ENCODE assay signal across 8 cellular contexts in genomic region chr1:161227196-161227871, GRCh38. TPM values are rescaled to one million over a fixed set of nuclear protein-coding genes. Genes with fewer than 3 reads are reported as not detected.
DNase-seq lines count a peak whose midpoint lies in the region; ATAC-seq and TF ChIP-seq lines count a peak whose summit lies in the region.

No MANE protein-coding gene starts in this region.

- no peaks in the 10 kb centered on the region for H3K4me1 ChIP-seq in aorta (ENCODE audit: control insufficient read depth in 1 of 2, insufficient read depth in 2 of 2, low read length in 2 of 2)

- H3K4me3 ChIP-seq in astrocyte of the cerebellum (ENCODE audit: low read depth, low read length) (peak overlapping the region; percentile 88), retinal pigment epithelial cell (ENCODE audit: low read length) (peak overlapping the region; percentile 5), aorta (ENCODE audit: low read length in 2 of 2) (no peak overlapping the region)

- intact Hi-C loops in aorta (cut with DNase I): loop anchor here (2.0 to 5.0 kb wide), 4 partner anchors 85 to 155 kb away; partner anchors contain the start of genes CFAP126 (in 2 of the 2) and SDHC (in 2 of the 2)

- H3K36me3 ChIP-seq in aorta (ENCODE audit: control insufficient read depth in 1 of 2, insufficient read depth in 2 of 2, low read length in 1 of 2): peaks cover 0 to 2% of the 10 kb centered on the region in 2 donors

- DNase-seq in EH (ENCODE audit: low read depth): peak; percentile 77
- peak; percentile 89 to 90 for DNase-seq in NCI-H2081 (lab: John Stamatoyannopoulos, UW)
- DNase-seq in T1000 (lab: John Stamatoyannopoulos, UW): peak; percentile 40
- peak; percentile 50 for DNase-seq in astrocyte of the cerebellum (ENCODE audit: low read depth)
- DNase-seq in hippocampal formation (lab: John Stamatoyannopoulos, UW): peak; percentile 76 to 80
- no peak for DNase-seq in retinal pigment epithelial cell (ENCODE audit: low read depth)
- peak; percentile 89 to 95 for DNase-seq in aorta

- no peaks in the 10 kb centered on the region for H3K27me3 ChIP-seq in aorta (ENCODE audit: control insufficient read depth in 1 of 2, insufficient read depth in 2 of 2, low read length in 1 of 2)

- in situ Hi-C loops in astrocyte of the cerebellum (cut with HindIII; ENCODE audit: low sequenced_read_pairs): no loop called here

- no peak overlapping the region for H3K27ac ChIP-seq in aorta (ENCODE audit: low read depth in 1 of 2, low read length in 2 of 2)

- peak; percentile 76 for TF ChIP-seq CTCF in astrocyte of the cerebellum (IDR thresholded peaks at IDR 0.05; ENCODE audit: low read depth, low read length, missing control alignments)
- peak; percentile 83 for TF ChIP-seq CTCF in retinal pigment epithelial cell (conservative IDR thresholded peaks at IDR 0.05; ENCODE audit: low read depth, low read length)

- WGBS in aorta, 2 donors: 50 to 53% methylated on average over 11 of the region's 11 CpGs

- ATAC-seq in HG02852 (IDR thresholded peaks at IDR 0.05; ENCODE audit: unreplicated experiment) (peak; percentile 33), aorta (ENCODE audit: low FRiP score) (peak; percentile 77)

- H3K9me3 ChIP-seq in aorta (ENCODE audit: control insufficient read depth, low read length): no peaks in the 10 kb centered on the region

RNA-seq across cellular contexts. Expression of gene TOMM40L, which starts 1.5 kb away (rescaled TPM):
- 10 to 100 TPM in 1 of 2 donors, 1 to 10 TPM in 1; 10.0 to 12.9 TPM for total RNA-seq in aorta
- 10 to 100 TPM; 10.2 to 11.6 TPM for polyA plus RNA-seq in aorta

RNA-seq across cellular contexts. Expression of gene APOA2, which starts 3.9 kb away (rescaled TPM):
- not detected for total RNA-seq in aorta
- polyA plus RNA-seq in aorta: 1 to 10 TPM in 1 of 2 donors, not detected in 1; 1.3 TPM

RNA-seq across cellular contexts. Expression of gene NR1I3, which starts 10.7 kb away (rescaled TPM):
- not detected for total RNA-seq in aorta
- not detected for polyA plus RNA-seq in aorta

RNA-seq across cellular contexts. Expression of gene FCER1G, which starts 12.2 kb away (rescaled TPM):
- 10 to 100 TPM; 64.3 to 74.0 TPM for total RNA-seq in aorta
- polyA plus RNA-seq in aorta: 100 to 1,000 TPM in 1 of 2 donors, 10 to 100 TPM in 1; 35.7 to 154 TPM

RNA-seq across cellular contexts. Expression of gene NDUFS2, which starts 25.2 kb away (rescaled TPM):
- total RNA-seq in aorta: 10 to 100 TPM; 55.3 to 63.4 TPM
- polyA plus RNA-seq in aorta: 10 to 100 TPM; 64.2 to 88.1 TPM

Comparison
In these comparisons a context has a peak if more than half of its experiments do, and no peak if none do; other contexts are left out.
1. H3K4me3 ChIP-seq: peak in astrocyte of the cerebellum (single experiment) and retinal pigment epithelial cell (single experiment); none in aorta (0 of 2).